In the genomic region with DNA sequence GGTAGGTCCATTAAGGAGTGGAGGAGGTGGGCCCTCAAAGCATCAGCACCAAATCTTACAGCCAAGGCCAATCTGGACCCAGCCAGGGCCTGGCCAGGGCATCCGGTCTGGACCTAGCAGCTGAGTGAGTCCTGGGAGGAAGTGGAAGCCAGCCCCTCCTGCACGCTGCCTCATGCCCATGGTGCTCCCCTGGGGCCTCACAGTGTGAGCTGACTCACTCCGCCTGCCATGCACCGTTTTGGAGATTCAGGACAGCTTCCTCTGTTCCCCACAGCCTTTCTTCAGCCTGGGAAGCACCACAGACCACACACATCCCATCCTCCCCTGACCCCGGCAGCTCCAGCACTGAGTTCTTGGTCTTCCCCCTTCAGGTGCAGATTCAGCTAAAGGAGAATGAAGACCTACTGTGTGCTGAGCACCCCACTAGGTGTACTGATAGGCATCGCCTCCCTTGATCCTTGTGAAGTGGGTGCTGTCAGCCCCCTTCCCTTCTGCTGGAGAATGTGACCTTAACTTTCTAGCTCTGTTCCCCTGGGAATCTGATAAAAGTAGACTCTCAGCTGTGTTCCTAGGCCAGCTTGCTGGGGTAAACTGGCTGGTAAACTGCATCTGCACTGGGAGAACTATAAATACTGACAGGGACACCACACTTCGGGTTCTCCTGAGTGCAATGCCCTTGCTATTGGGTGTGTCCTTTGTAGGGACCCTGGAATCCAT, we compare ENCODE assay signal across 10 cellular contexts. TPM values are rescaled to one million over a fixed set of nuclear protein-coding genes. Genes with fewer than 3 reads are reported as not detected.
DNase-seq lines count a peak whose midpoint lies in the region; ATAC-seq and TF ChIP-seq lines count a peak whose summit lies in the region.
"Had no signal": no experiment of that assay in that cellular context is flagged by ENCODE, and none has a peak within 500 bp of the region (broad histone marks: within the 10 kb centered on the region; RNA-seq: fewer than 3 reads in every experiment).

No MANE protein-coding gene starts in this region.

- ATAC-seq in GM21723 (IDR thresholded peaks at IDR 0.05; ENCODE audit: unreplicated experiment), result peak; percentile 49
- ATAC-seq in GM21360 (IDR thresholded peaks at IDR 0.05; ENCODE audit: unreplicated experiment), result no peak
- ATAC-seq in GM19397 (IDR thresholded peaks at IDR 0.05; ENCODE audit: unreplicated experiment), result no peak

- peaks cover 55% of the 10 kb centered on the region for H3K4me1 Mint-ChIP-seq in glutamatergic neuron (ENCODE audit: low read depth, unreplicated experiment)

- H3K27ac Mint-ChIP-seq in glutamatergic neuron (ENCODE audit: unreplicated experiment), result no peak overlapping the region

- H3K4me3 ChIP-seq in AG04449 (ENCODE audit: low read depth, low read length) (no peak overlapping the region), H7 (ENCODE audit: insufficient read depth, low read depth, low read length) (no peak overlapping the region)
- H3K4me3 ChIP-seq: cardiac muscle cell had no signal

- DNase-seq in AG04449 (ENCODE audit: low read depth, low spot score) (peak; percentile 88), RPMI7951 (ENCODE audit: low read depth) (peak; percentile 97), glutamatergic neuron (peak; percentile 60), H7 (no peak)
- DNase-seq in stimulated activated CD4-positive, alpha-beta T cell treated with anti-CD3 and anti-CD28 coated beads, Interleukin-4, amount 100 ng/mL, for 1 hour, result no peak
- DNase-seq: NCI-H345 had no signal

- H3K36me3 Mint-ChIP-seq in glutamatergic neuron (ENCODE audit: unreplicated experiment), result peaks cover 15% of the 10 kb centered on the region

- H3K27me3 Mint-ChIP-seq in glutamatergic neuron (ENCODE audit: unreplicated experiment), result peaks cover 3% of the 10 kb centered on the region

- CTCF ChIA-PET in AG04449 (lab: Yijun Ruan, JAX), result interaction anchor here (0.9 to 12.7 kb wide), 3 partner anchors 9 to 383 kb away, joined by 3 to 107 read pairs (median 9); no protein-coding TSS in a partner anchor

- TF ChIP-seq CTCF in AG04449 (IDR thresholded peaks at IDR 0.05; ENCODE audit: insufficient read depth, low read length, missing control alignments) (no peak), glutamatergic neuron (IDR thresholded peaks at IDR 0.05; ENCODE audit: partially characterized antibody, unreplicated experiment) (no peak)

- POLR2A ChIA-PET in AG04449 (lab: Yijun Ruan, JAX), result interaction anchor here (1.0 to 1.5 kb wide), 4 partner anchors 9 to 197 kb away, joined by 3 to 16 read pairs (median 3); no protein-coding TSS in a partner anchor

- no peaks in the 10 kb centered on the region for H3K36me3 ChIP-seq in H7 (replicated peaks; ENCODE audit: control insufficient read depth, insufficient read depth, low read length)
- H3K36me3 ChIP-seq: cardiac muscle cell had no signal

- peaks cover 12% of the 10 kb centered on the region for H3K9me3 Mint-ChIP-seq in glutamatergic neuron (ENCODE audit: unreplicated experiment)

- no peak overlapping the region for H3K4me3 Mint-ChIP-seq in glutamatergic neuron (ENCODE audit: unreplicated experiment)

- H3K27me3 ChIP-seq in H7 (ENCODE audit: control insufficient read depth, insufficient read depth, low read length), result no peaks in the 10 kb centered on the region
- H3K27me3 ChIP-seq: cardiac muscle cell had no signal

RNA-seq across cellular contexts. Expression of gene SEC13, which starts 36.8 kb away (rescaled TPM):
- 223 TPM in 2 replicates for total RNA-seq in RPMI7951 (2014; rRNA removed; shearing (Covaris generic))
- total RNA-seq in glutamatergic neuron (ENCODE audit: unreplicated experiment), result 109 TPM
- total RNA-seq in H7 (2014; rRNA removed; shearing (Covaris generic)), result 193 and 204 TPM in 2 replicates

Comparison
In these comparisons a context has a peak if more than half of its experiments do, and no peak if none do; other contexts are left out.
1. DNase-seq: peak in AG04449 (single experiment), RPMI7951 (single experiment) and glutamatergic neuron (single experiment); none in H7 (single experiment) and stimulated activated CD4-positive, alpha-beta T cell treated with anti-CD3 and anti-CD28 coated beads, Interleukin-4, amount 100 ng/mL, for 1 hour (single experiment).